1 cellular context compared by ENCODE assay signal in the genomic region with DNA sequence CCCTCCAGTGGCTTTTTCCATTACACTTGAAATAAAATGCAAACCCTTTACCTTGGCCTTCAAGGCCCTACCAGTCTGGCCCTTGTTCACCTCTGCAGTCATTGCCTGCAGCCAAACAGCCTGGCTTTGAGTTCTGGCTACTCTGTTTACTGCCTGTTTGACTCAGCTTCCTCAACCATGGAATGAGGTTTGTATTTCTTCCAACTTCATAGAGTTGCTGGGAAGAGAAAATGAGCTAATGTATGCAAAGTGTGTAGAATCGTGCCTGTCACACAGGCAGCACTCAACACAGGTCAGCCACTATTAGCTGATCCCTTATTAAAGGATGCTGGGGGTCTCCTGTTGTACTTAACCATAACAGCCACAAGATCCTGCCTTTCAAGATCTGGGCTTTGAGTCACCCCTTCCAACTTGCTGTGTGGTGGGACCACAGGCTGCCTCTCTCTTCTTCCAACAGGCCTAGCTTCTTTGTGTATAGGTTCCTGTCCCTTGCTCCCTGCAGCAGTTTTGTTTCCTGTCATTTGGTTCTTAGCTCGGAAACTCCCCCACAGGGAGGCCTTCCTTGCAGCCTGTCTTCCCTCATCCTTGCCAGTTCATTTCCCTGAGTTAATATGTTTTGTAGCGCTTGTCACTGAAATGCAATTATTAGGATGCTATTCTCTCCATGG.
TF ChIP-seq lines count a peak whose summit lies in the region.

No MANE protein-coding gene starts in this region.

TF ChIP-seq in GM23338, 12 proteins besides CTCF, POLR2A, EP300 and RAD21 (continued from another document):
- TF ChIP-seq, protein P1, sequence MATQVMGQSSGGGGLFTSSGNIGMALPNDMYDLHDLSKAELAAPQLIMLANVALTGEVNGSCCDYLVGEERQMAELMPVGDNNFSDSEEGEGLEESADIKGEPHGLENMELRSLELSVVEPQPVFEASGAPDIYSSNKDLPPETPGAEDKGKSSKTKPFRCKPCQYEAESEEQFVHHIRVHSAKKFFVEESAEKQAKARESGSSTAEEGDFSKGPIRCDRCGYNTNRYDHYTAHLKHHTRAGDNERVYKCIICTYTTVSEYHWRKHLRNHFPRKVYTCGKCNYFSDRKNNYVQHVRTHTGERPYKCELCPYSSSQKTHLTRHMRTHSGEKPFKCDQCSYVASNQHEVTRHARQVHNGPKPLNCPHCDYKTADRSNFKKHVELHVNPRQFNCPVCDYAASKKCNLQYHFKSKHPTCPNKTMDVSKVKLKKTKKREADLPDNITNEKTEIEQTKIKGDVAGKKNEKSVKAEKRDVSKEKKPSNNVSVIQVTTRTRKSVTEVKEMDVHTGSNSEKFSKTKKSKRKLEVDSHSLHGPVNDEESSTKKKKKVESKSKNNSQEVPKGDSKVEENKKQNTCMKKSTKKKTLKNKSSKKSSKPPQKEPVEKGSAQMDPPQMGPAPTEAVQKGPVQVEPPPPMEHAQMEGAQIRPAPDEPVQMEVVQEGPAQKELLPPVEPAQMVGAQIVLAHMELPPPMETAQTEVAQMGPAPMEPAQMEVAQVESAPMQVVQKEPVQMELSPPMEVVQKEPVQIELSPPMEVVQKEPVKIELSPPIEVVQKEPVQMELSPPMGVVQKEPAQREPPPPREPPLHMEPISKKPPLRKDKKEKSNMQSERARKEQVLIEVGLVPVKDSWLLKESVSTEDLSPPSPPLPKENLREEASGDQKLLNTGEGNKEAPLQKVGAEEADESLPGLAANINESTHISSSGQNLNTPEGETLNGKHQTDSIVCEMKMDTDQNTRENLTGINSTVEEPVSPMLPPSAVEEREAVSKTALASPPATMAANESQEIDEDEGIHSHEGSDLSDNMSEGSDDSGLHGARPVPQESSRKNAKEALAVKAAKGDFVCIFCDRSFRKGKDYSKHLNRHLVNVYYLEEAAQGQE (IDR thresholded peaks at IDR 0.05; ENCODE audit: unreplicated experiment) = no peak
- TF ChIP-seq, protein P2, sequence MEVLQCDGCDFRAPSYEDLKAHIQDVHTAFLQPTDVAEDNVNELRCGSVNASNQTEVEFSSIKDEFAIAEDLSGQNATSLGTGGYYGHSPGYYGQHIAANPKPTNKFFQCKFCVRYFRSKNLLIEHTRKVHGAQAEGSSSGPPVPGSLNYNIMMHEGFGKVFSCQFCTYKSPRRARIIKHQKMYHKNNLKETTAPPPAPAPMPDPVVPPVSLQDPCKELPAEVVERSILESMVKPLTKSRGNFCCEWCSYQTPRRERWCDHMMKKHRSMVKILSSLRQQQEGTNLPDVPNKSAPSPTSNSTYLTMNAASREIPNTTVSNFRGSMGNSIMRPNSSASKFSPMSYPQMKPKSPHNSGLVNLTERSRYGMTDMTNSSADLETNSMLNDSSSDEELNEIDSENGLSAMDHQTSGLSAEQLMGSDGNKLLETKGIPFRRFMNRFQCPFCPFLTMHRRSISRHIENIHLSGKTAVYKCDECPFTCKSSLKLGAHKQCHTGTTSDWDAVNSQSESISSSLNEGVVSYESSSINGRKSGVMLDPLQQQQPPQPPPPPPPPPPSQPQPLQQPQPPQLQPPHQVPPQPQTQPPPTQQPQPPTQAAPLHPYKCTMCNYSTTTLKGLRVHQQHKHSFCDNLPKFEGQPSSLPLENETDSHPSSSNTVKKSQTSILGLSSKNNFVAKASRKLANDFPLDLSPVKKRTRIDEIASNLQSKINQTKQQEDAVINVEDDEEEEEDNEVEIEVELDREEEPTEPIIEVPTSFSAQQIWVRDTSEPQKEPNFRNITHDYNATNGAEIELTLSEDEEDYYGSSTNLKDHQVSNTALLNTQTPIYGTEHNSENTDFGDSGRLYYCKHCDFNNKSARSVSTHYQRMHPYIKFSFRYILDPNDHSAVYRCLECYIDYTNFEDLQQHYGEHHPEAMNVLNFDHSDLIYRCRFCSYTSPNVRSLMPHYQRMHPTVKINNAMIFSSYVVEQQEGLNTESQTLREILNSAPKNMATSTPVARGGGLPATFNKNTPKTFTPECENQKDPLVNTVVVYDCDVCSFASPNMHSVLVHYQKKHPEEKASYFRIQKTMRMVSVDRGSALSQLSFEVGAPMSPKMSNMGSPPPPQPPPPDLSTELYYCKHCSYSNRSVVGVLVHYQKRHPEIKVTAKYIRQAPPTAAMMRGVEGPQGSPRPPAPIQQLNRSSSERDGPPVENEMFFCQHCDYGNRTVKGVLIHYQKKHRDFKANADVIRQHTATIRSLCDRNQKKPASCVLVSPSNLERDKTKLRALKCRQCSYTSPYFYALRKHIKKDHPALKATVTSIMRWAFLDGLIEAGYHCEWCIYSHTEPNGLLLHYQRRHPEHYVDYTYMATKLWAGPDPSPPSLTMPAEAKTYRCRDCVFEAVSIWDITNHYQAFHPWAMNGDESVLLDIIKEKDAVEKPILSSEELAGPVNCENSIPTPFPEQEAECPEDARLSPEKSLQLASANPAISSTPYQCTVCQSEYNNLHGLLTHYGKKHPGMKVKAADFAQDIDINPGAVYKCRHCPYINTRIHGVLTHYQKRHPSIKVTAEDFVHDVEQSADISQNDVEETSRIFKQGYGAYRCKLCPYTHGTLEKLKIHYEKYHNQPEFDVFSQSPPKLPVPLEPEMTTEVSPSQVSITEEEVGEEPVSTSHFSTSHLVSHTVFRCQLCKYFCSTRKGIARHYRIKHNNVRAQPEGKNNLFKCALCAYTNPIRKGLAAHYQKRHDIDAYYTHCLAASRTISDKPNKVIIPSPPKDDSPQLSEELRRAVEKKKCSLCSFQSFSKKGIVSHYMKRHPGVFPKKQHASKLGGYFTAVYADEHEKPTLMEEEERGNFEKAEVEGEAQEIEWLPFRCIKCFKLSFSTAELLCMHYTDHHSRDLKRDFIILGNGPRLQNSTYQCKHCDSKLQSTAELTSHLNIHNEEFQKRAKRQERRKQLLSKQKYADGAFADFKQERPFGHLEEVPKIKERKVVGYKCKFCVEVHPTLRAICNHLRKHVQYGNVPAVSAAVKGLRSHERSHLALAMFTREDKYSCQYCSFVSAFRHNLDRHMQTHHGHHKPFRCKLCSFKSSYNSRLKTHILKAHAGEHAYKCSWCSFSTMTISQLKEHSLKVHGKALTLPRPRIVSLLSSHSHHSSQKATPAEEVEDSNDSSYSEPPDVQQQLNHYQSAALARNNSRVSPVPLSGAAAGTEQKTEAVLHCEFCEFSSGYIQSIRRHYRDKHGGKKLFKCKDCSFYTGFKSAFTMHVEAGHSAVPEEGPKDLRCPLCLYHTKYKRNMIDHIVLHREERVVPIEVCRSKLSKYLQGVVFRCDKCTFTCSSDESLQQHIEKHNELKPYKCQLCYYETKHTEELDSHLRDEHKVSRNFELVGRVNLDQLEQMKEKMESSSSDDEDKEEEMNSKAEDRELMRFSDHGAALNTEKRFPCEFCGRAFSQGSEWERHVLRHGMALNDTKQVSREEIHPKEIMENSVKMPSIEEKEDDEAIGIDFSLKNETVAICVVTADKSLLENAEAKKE (CRISPR knock-in tag; IDR thresholded peaks at IDR 0.05) = no peak
- TF ChIP-seq, protein P3, sequence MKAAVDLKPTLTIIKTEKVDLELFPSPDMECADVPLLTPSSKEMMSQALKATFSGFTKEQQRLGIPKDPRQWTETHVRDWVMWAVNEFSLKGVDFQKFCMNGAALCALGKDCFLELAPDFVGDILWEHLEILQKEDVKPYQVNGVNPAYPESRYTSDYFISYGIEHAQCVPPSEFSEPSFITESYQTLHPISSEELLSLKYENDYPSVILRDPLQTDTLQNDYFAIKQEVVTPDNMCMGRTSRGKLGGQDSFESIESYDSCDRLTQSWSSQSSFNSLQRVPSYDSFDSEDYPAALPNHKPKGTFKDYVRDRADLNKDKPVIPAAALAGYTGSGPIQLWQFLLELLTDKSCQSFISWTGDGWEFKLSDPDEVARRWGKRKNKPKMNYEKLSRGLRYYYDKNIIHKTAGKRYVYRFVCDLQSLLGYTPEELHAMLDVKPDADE (IDR thresholded peaks at IDR 0.05) = no peak
- no peak for TF ChIP-seq POLR2AphosphoS5 (IDR thresholded peaks at IDR 0.05; ENCODE audit: low read depth)
- TF ChIP-seq STAT1 (IDR thresholded peaks at IDR 0.05; ENCODE audit: unreplicated experiment) = no peak
- TF ChIP-seq ZNF114 (CRISPR knock-in tag; IDR thresholded peaks at IDR 0.05) = no peak
- no peak for TF ChIP-seq EZH2phosphoT487 (IDR thresholded peaks at IDR 0.05; ENCODE audit: unreplicated experiment)
- no peak for TF ChIP-seq CREB1 (CRISPR knock-in tag; IDR thresholded peaks at IDR 0.05; ENCODE audit: low read depth)
- no peak for TF ChIP-seq NANOG (IDR thresholded peaks at IDR 0.05; ENCODE audit: borderline replicate concordance)
